Comparison of ENCODE assay signal across 21 cellular contexts in the genomic region with DNA sequence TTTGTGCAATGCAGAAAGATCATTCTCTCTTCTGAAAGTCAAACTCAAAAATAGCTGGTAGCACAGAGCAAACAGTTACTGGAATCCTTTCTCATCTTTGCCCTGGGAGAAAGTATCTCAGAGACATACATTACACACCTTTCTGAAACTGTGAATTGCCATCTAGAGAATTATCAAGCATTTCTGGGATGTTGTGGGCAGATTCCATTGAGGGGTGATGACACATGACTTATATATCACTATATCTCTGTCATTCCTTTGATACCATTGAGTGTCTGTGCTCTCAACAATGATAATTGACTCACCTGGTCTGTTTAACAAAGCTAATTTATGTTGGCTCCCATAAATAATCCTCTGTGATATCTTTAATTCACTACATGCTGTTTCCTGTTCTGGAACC. TPM values are rescaled to one million over a fixed set of nuclear protein-coding genes. Genes with fewer than 3 reads are reported as not detected.
"Had no signal": no experiment of that assay in that cellular context is flagged by ENCODE, and none has a peak within 500 bp of the region (broad histone marks: within the 10 kb centered on the region; RNA-seq: fewer than 3 reads in every experiment).

No MANE protein-coding gene starts in this region.

- H3K36me3 ChIP-seq: right lobe of liver, suprapubic skin, transverse colon had no signal

- H3K4me1 ChIP-seq: parathyroid adenoma, right lobe of liver, suprapubic skin, transverse colon had no signal

- H3K9me3 ChIP-seq: mucosa of descending colon, right lobe of liver, suprapubic skin, transverse colon had no signal

- H3K27ac ChIP-seq: dorsolateral prefrontal cortex, parathyroid adenoma, right lobe of liver, suprapubic skin, transverse colon had no signal

- FAIRE-seq: small intestine had no signal

- H3K9ac ChIP-seq: parathyroid adenoma had no signal

- ATAC-seq: esophagus mucosa; left lobe of liver; mucosa of descending colon; natural killer cell treated with Interleukin-12 subunit alpha and Interleukin-12 subunit beta and Interleukin-15 and Interleukin-18, amount 100 ng/mL, for 72 hours; right lobe of liver; stimulated activated naive CD8-positive, alpha-beta T cell treated with anti-CD3 and anti-CD28 coated beads, Interleukin-15, amount 100 ng/mL, for 72 hours had no signal

- H2AFZ ChIP-seq: parathyroid adenoma had no signal

- H3K4me3 ChIP-seq: dorsolateral prefrontal cortex, lung, mucosa of descending colon, right lobe of liver, suprapubic skin, transverse colon had no signal

- DNase-seq: dorsolateral prefrontal cortex; effector CD4-positive, alpha-beta T cell; foreskin melanocyte; hypothalamus; immature natural killer cell; islet precursor cell; mucosa of descending colon; naive B cell; right lobe of liver; small intestine; stimulated activated CD4-positive, alpha-beta T cell treated with anti-CD3 and anti-CD28 coated beads, Interleukin-15, amount 100 ng/mL, for 24 hours; stimulated activated CD4-positive, alpha-beta T cell treated with anti-CD3 and anti-CD28 coated beads, Interleukin-2, amount 100 ng/mL, for 48 hours; stimulated activated naive CD4-positive, alpha-beta T cell; stimulated activated naive CD8-positive, alpha-beta T cell treated with anti-CD3 and anti-CD28 coated beads, Interleukin-15, amount 100 ng/mL, for 72 hours; transverse colon had no signal

- H3K79me2 ChIP-seq: parathyroid adenoma had no signal

- H3K27me3 ChIP-seq: right lobe of liver, suprapubic skin, transverse colon had no signal

RNA-seq across cellular contexts. Expression of gene SLIT2, which starts 13.0 kb away (rescaled TPM):
- polyA plus RNA-seq: immature natural killer cell had no signal
